ENCODE assay signal across 11 cellular contexts in the genomic region with DNA sequence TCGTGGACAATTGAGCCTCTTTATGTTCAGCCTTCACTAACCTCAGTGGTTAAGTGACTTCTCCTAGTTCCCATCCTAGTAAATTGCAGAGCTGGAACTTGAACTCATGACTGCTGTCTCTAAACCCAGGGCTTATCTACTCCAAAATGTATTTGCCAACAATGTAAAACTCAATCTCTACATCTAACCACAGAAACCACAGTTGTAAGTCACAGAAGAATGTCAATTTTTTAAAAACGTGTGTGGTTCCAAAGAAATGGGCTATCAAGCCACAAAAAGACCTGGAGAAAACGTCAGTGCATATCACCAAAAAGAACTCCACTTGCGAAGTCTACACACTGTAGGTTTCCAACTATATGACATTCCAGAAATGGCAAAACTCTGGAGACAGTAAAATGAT.
A peak's percentile ranks its signal among the peaks of the same experiment; 100 is the strongest.
DNase-seq lines count a peak whose midpoint lies in the region; ATAC-seq and TF ChIP-seq lines count a peak whose summit lies in the region.
"Had no signal": no experiment of that assay in that cellular context is flagged by ENCODE, and none has a peak within 500 bp of the region (broad histone marks: within the 10 kb centered on the region; RNA-seq: fewer than 3 reads in every experiment).

No MANE protein-coding gene starts in this region.

- TF ChIP-seq POLR2A in tibial nerve (IDR thresholded peaks at IDR 0.05), result no peak
- no peak for TF ChIP-seq POLR2A in stomach (IDR thresholded peaks at IDR 0.05)

- WGBS in tibial nerve, 2 donors, result 73 to 75% methylated on average over 4 of the region's 4 CpGs
- 50 to 68% (median 53%) methylated on average over 4 of the region's 4 CpGs for WGBS in stomach, 5 donors

- H3K27ac ChIP-seq in tibial nerve (no peak overlapping the region), stomach (no peak overlapping the region)

- intact Hi-C loops in stomach (cut with DNase I; ENCODE audit: low total_unique reads), result no loop called here

- in situ Hi-C loops in KBM-7 (cut with MboI; ENCODE audit: low pct_unique_long_range_greater_than_20kb, low sequenced_read_pairs), result no loop called here

- ATAC-seq in activated T-helper 17 cell treated with anti-CD3 and anti-CD28 coated beads, Interleukin-2, amount 50 U/mL, for 72 hours (replicated peaks), result peak; percentile 25
- peak; percentile 46 to 63 for ATAC-seq in naive thymus-derived CD8-positive, alpha-beta T cell
- ATAC-seq: GM23338 had no signal

- H3K4me1 Mint-ChIP-seq in activated T-helper 17 cell treated with anti-CD3 and anti-CD28 coated beads, Interleukin-2, amount 50 U/mL, for 72 hours, result peaks cover 43% of the 10 kb centered on the region
- H3K4me1 Mint-ChIP-seq in naive thymus-derived CD8-positive, alpha-beta T cell, result peaks cover 34 to 68% (median 64%) of the 10 kb centered on the region in 4 donors

- H3K4me3 ChIP-seq in tibial nerve, result no peak overlapping the region
- H3K4me3 ChIP-seq in stomach, result no peak overlapping the region
- H3K4me3 ChIP-seq: GM23338 had no signal

- no peaks in the 10 kb centered on the region for H3K9me3 Mint-ChIP-seq in activated T-helper 17 cell treated with anti-CD3 and anti-CD28 coated beads, Interleukin-2, amount 50 U/mL, for 72 hours
- peaks cover 0 to 10% (median 0%) of the 10 kb centered on the region in 9 donors for H3K9me3 Mint-ChIP-seq in naive thymus-derived CD8-positive, alpha-beta T cell
- H3K9me3 Mint-ChIP-seq: GM23338 had no signal

- DNase-seq in CMK (ENCODE audit: low read depth) (peak; percentile 54), KBM-7 (peak; percentile 50), NCI-H2196 treated with DMSO at 0.1 percent for 48 hours (lab: John Stamatoyannopoulos, UW; ENCODE audit: unreplicated experiment) (no peak), tibial nerve (ENCODE audit: low spot score in 2 of 2) (no peak), stomach (no peak), GM19238 (ENCODE audit: insufficient read length, low spot score) (no peak)
- DNase-seq in naive thymus-derived CD8-positive, alpha-beta T cell, result peak in 3 of 10 donors; percentile 45 to 58 (median 55)
- DNase-seq: activated gamma-delta T cell; stimulated activated CD4-positive, alpha-beta T cell treated with anti-CD3 and anti-CD28 coated beads, Interleukin-12 subunit alpha, Interleukin-12 subunit beta, amount 100 ng/mL, for 4 hours had no signal

- peak overlapping the region; percentile 87 for H3K27ac Mint-ChIP-seq in activated T-helper 17 cell treated with anti-CD3 and anti-CD28 coated beads, Interleukin-2, amount 50 U/mL, for 72 hours
- H3K27ac Mint-ChIP-seq in naive thymus-derived CD8-positive, alpha-beta T cell, result peak overlapping the region; percentile 64 to 95 (median 84)
- H3K27ac Mint-ChIP-seq: GM23338 had no signal

- no peaks in the 10 kb centered on the region for H3K36me3 Mint-ChIP-seq in activated T-helper 17 cell treated with anti-CD3 and anti-CD28 coated beads, Interleukin-2, amount 50 U/mL, for 72 hours (ENCODE audit: low read depth)
- H3K36me3 Mint-ChIP-seq in naive thymus-derived CD8-positive, alpha-beta T cell, result peaks cover 0 to 5% (median 0%) of the 10 kb centered on the region in 3 donors

- TF ChIP-seq EP300 in tibial nerve (IDR thresholded peaks at IDR 0.05) (no peak), stomach (IDR thresholded peaks at IDR 0.05) (no peak)

- H3K27me3 ChIP-seq in tibial nerve, result no peaks in the 10 kb centered on the region
- no peaks in the 10 kb centered on the region for H3K27me3 ChIP-seq in stomach

- H3K9me3 ChIP-seq in tibial nerve, result no peaks in the 10 kb centered on the region
- H3K9me3 ChIP-seq in stomach, result no peaks in the 10 kb centered on the region

- no peaks in the 10 kb centered on the region for H3K36me3 ChIP-seq in tibial nerve
- H3K36me3 ChIP-seq in stomach, result no peaks in the 10 kb centered on the region

- TF ChIP-seq CTCF in tibial nerve (IDR thresholded peaks at IDR 0.05), result no peak
- no peak for TF ChIP-seq CTCF in stomach (IDR thresholded peaks at IDR 0.05)

- no peaks in the 10 kb centered on the region for H3K27me3 Mint-ChIP-seq in activated T-helper 17 cell treated with anti-CD3 and anti-CD28 coated beads, Interleukin-2, amount 50 U/mL, for 72 hours
- H3K27me3 Mint-ChIP-seq in naive thymus-derived CD8-positive, alpha-beta T cell, result no peaks in the 10 kb centered on the region

- H3K4me3 Mint-ChIP-seq in activated T-helper 17 cell treated with anti-CD3 and anti-CD28 coated beads, Interleukin-2, amount 50 U/mL, for 72 hours, result peak overlapping the region; percentile 49
- H3K4me3 Mint-ChIP-seq in naive thymus-derived CD8-positive, alpha-beta T cell, result peak overlapping the region in 9 of 10 donors; percentile 20 to 64 (median 53)
- H3K4me3 Mint-ChIP-seq: GM23338 had no signal

- POLR2A ChIA-PET in naive thymus-derived CD8-positive, alpha-beta T cell (lab: Charles Lee), result interaction anchor here (2.0 to 3.3 kb wide), 2 partner anchors 35 to 245 kb away, joined by 8 to 16 read pairs; partner anchors contain the start of gene IVNS1ABP

- H3K4me1 ChIP-seq in tibial nerve, result peaks cover 0 to 7% (median 2%) of the 10 kb centered on the region in 4 donors
- H3K4me1 ChIP-seq in stomach, result peaks cover 0 to 20% (median 10%) of the 10 kb centered on the region in 4 donors

Comparison
In these comparisons a context has a peak if more than half of its experiments do, and no peak if none do; other contexts are left out.
1. DNase-seq: peak in CMK (single experiment) and KBM-7 (single experiment); none in NCI-H2196 treated with DMSO at 0.1 percent for 48 hours (single experiment), tibial nerve (0 of 2), stomach (single experiment) and GM19238 (single experiment).